ENCODE assay signal across 16 cellular contexts in the genomic region with DNA sequence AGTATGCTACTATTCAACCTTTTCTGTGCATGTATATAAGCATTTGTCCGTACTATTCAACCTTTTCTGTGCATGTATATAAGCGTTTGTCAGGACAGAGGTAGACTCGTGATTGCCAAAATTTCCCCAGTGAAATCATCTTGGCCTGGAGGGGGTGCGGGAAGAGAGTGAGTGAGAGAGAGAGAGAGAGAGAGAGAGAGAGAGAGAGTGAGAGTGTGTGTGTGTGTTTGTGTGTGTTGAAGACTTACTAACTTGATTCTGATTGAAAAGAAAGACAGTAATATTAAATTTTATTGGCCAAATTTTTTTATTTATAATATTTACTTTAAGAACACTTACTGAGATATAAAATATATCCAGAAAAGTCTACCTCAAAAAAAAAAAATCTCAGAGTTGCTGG.
"Had no signal": no experiment of that assay in that cellular context is flagged by ENCODE, and none has a peak within 500 bp of the region (broad histone marks: within the 10 kb centered on the region; RNA-seq: fewer than 3 reads in every experiment).

No MANE protein-coding gene starts in this region.

- H3K9me3 ChIP-seq: suprapubic skin had no signal

- DNase-seq: activated CD4-positive, alpha-beta memory T cell treated with anti-CD3 and anti-CD28 coated beads for 36 hours; activated CD4-positive, CD25-positive, alpha-beta regulatory T cell; activated CD8-positive, alpha-beta memory T cell treated with anti-CD3 and anti-CD28 coated beads, Interleukin-2, amount 50 U/mL, for 4 hours; activated gamma-delta T cell; amniotic stem cell; cortex of kidney; effector CD8-positive, alpha-beta T cell; kidney; left ventricle myocardium superior; posterior cingulate gyrus had no signal

- H3K27ac Mint-ChIP-seq: activated CD4-positive, alpha-beta memory T cell treated with anti-CD3 and anti-CD28 coated beads for 36 hours; type B pancreatic cell had no signal

- ATAC-seq: left ventricle myocardium superior had no signal

- H3K27me3 ChIP-seq: hepatocyte, suprapubic skin had no signal

- H3K4me2 ChIP-seq: hepatocyte had no signal

- H3K4me3 ChIP-seq: hepatocyte, SK-N-MC, suprapubic skin had no signal

- H3K36me3 ChIP-seq: suprapubic skin had no signal

- H3K36me3 Mint-ChIP-seq: activated CD4-positive, alpha-beta memory T cell treated with anti-CD3 and anti-CD28 coated beads for 36 hours had no signal

- H3K27ac ChIP-seq: hepatocyte, SK-N-MC, suprapubic skin had no signal

- H2AFZ ChIP-seq: hepatocyte had no signal

- H3K27me3 Mint-ChIP-seq: activated CD4-positive, alpha-beta memory T cell treated with anti-CD3 and anti-CD28 coated beads for 36 hours; brain; central memory CD8-positive, alpha-beta T cell; type B pancreatic cell had no signal

- H3K9me3 Mint-ChIP-seq: activated CD4-positive, alpha-beta memory T cell treated with anti-CD3 and anti-CD28 coated beads for 36 hours; central memory CD8-positive, alpha-beta T cell; type B pancreatic cell had no signal

- H3K4me3 Mint-ChIP-seq: activated CD4-positive, alpha-beta memory T cell treated with anti-CD3 and anti-CD28 coated beads for 36 hours; central memory CD8-positive, alpha-beta T cell; type B pancreatic cell had no signal
